1 cellular context compared by ENCODE assay signal in genomic region chr1:201370500-201370899, GRCh38.
TF ChIP-seq lines count a peak whose summit lies in the region.

No MANE protein-coding gene starts in this region.

TF ChIP-seq in H1, 55 proteins besides CTCF, POLR2A, EP300 and RAD21:
- TF ChIP-seq TAF1 (IDR thresholded peaks at IDR 0.05; ENCODE audit: low read depth, low read length): no peak
- no peak for TF ChIP-seq RNF2 (IDR thresholded peaks at IDR 0.05; ENCODE audit: borderline replicate concordance, low read depth, low read length, missing control alignments, poor library complexity, severe bottlenecking)
- no peak for TF ChIP-seq SIRT6 (IDR thresholded peaks at IDR 0.05; ENCODE audit: low read length)
- no peak for TF ChIP-seq KDM1A (IDR thresholded peaks at IDR 0.05; ENCODE audit: borderline replicate concordance, low read length)
- no peak for TF ChIP-seq FOSL1 (IDR thresholded peaks at IDR 0.05; ENCODE audit: insufficient read depth, low read depth, low read length)
- no peak for TF ChIP-seq TEAD4 (IDR thresholded peaks at IDR 0.05; ENCODE audit: low read depth, low read length)
- no peak for TF ChIP-seq USF2 (IDR thresholded peaks at IDR 0.05; ENCODE audit: low read length)
- no peak for TF ChIP-seq GABPA (IDR thresholded peaks at IDR 0.05; ENCODE audit: borderline replicate concordance, insufficient read depth, low read length)
- TF ChIP-seq JUN (IDR thresholded peaks at IDR 0.05; ENCODE audit: low read depth, low read length): no peak
- no peak for TF ChIP-seq ZNF274 (IDR thresholded peaks at IDR 0.05; ENCODE audit: borderline replicate concordance, extremely low read depth, low read length)
- no peak for TF ChIP-seq TAF7 (optimal IDR thresholded peaks at IDR 0.05; ENCODE audit: borderline replicate concordance, low read depth, low read length)
- no peak for TF ChIP-seq NRF1 (IDR thresholded peaks at IDR 0.05; ENCODE audit: low read depth, low read length)
- no peak for TF ChIP-seq CREB1 (IDR thresholded peaks at IDR 0.05)
- no peak for TF ChIP-seq BRCA1 (IDR thresholded peaks at IDR 0.05; ENCODE audit: low read depth, low read length)
- TF ChIP-seq POLR2AphosphoS5 (IDR thresholded peaks at IDR 0.05; ENCODE audit: low read depth, low read length): no peak
- no peak for TF ChIP-seq YY1 (IDR thresholded peaks at IDR 0.05; ENCODE audit: low read depth, low read length)
- TF ChIP-seq SP2 (IDR thresholded peaks at IDR 0.05; ENCODE audit: low read length): no peak
- TF ChIP-seq NANOG (IDR thresholded peaks at IDR 0.05; ENCODE audit: insufficient read depth, low read depth, low read length, poor library complexity, severe bottlenecking): no peak
